Comparison of ENCODE assay signal across 10 cellular contexts in genomic region chr4:39970559-39971270, GRCh38. TPM values are rescaled to one million over a fixed set of nuclear protein-coding genes. Genes with fewer than 3 reads are reported as not detected.
DNase-seq lines count a peak whose midpoint lies in the region; ATAC-seq, FAIRE-seq and TF ChIP-seq lines count a peak whose summit lies in the region.
"Had no signal": no experiment of that assay in that cellular context is flagged by ENCODE, and none has a peak within 500 bp of the region (broad histone marks: within the 10 kb centered on the region; RNA-seq: fewer than 3 reads in every experiment).

No MANE protein-coding gene starts in this region.

- no peak for TF ChIP-seq CTCF in osteocyte (IDR thresholded peaks at IDR 0.05)
- no peak for TF ChIP-seq CTCF in D721Med (IDR thresholded peaks at IDR 0.05; ENCODE audit: insufficient read depth, missing control alignments)
- TF ChIP-seq CTCF in GM10266 (IDR thresholded peaks at IDR 0.05; ENCODE audit: control insufficient read depth, insufficient read depth, low read depth, missing control alignments) = no peak

- no peak for FAIRE-seq in D721Med (lab: Jason Lieb, UNC)
- FAIRE-seq: G401.6 had no signal

- H3K4me3 Mint-ChIP-seq in activated T-cell treated with anti-CD3 and anti-CD28 coated beads, Interleukin-2, amount 50 U/mL, for 4 hours = peak overlapping the region; percentile 19
- no peak overlapping the region for H3K4me3 Mint-ChIP-seq in osteocyte (ENCODE audit: unreplicated experiment)

- peaks cover 58% of the 10 kb centered on the region for H3K4me1 Mint-ChIP-seq in activated T-cell treated with anti-CD3 and anti-CD28 coated beads, Interleukin-2, amount 50 U/mL, for 4 hours (ENCODE audit: low read depth)
- H3K4me1 Mint-ChIP-seq in osteocyte (ENCODE audit: unreplicated experiment) = peaks cover 26% of the 10 kb centered on the region

- DNase-seq in activated T-cell treated with anti-CD3 and anti-CD28 coated beads, Interleukin-2, amount 50 U/mL, for 4 hours = no peak
- no peak for DNase-seq in activated T-cell treated with anti-CD3 and anti-CD28 coated beads, Interleukin-2, amount 50 U/mL, for 1 hour
- DNase-seq in amniotic epithelial cell (ENCODE audit: low read depth) (peak; percentile 72), osteocyte (ENCODE audit: extremely low spot score, unreplicated experiment) (no peak), D721Med (ENCODE audit: insufficient read length, low spot score) (no peak), GM10266 (ENCODE audit: extremely low spot score) (no peak)
- no peak for DNase-seq in activated CD4-positive, alpha-beta T cell treated with anti-CD3 and anti-CD28 coated beads for 1 hour
- DNase-seq: psoas muscle had no signal

- H3K36me3 Mint-ChIP-seq in activated T-cell treated with anti-CD3 and anti-CD28 coated beads, Interleukin-2, amount 50 U/mL, for 4 hours (ENCODE audit: insufficient read depth) = peaks cover 21% of the 10 kb centered on the region
- H3K36me3 Mint-ChIP-seq in osteocyte (ENCODE audit: unreplicated experiment) = peaks cover 26% of the 10 kb centered on the region

- ATAC-seq in activated T-cell treated with anti-CD3 and anti-CD28 coated beads, Interleukin-2, amount 50 U/mL, for 4 hours = no peak
- ATAC-seq in HG03442 (IDR thresholded peaks at IDR 0.05; ENCODE audit: unreplicated experiment) = peak; percentile 49

- H3K9me3 Mint-ChIP-seq in activated T-cell treated with anti-CD3 and anti-CD28 coated beads, Interleukin-2, amount 50 U/mL, for 4 hours = no peaks in the 10 kb centered on the region
- no peaks in the 10 kb centered on the region for H3K9me3 Mint-ChIP-seq in osteocyte (ENCODE audit: unreplicated experiment)

- peak overlapping the region; percentile 68 for H3K27ac Mint-ChIP-seq in osteocyte (ENCODE audit: unreplicated experiment)

- no peaks in the 10 kb centered on the region for H3K27me3 Mint-ChIP-seq in activated T-cell treated with anti-CD3 and anti-CD28 coated beads, Interleukin-2, amount 50 U/mL, for 4 hours (ENCODE audit: low read depth)
- no peaks in the 10 kb centered on the region for H3K27me3 Mint-ChIP-seq in osteocyte (ENCODE audit: unreplicated experiment)

RNA-seq across cellular contexts. Expression of gene PDS5A, which starts 7.0 kb away (rescaled TPM):
- 100 to 1,000 TPM in 1 of 3 donors, 10 to 100 TPM in 2; 97.5 to 106 (median 99.2) TPM for total RNA-seq in activated T-cell treated with anti-CD3 and anti-CD28 coated beads, Interleukin-2, amount 50 U/mL, for 4 hours
- 72.8 and 74.6 TPM in 2 replicates for total RNA-seq in osteocyte
